25 cellular contexts compared by ENCODE assay signal in genomic region chr17:2869604-2870003, GRCh38.
DNase-seq lines count a peak whose midpoint lies in the region; ATAC-seq, FAIRE-seq and TF ChIP-seq lines count a peak whose summit lies in the region.
"Had no signal": no experiment of that assay in that cellular context is flagged by ENCODE, and none has a peak within 500 bp of the region (broad histone marks: within the 10 kb centered on the region; RNA-seq: fewer than 3 reads in every experiment).

No MANE protein-coding gene starts in this region.

- BruUV-seq in HepG2 (replicated peaks; lab: Mats Ljungman, UMichigan) (no TSS peak), IMR-90 (replicated peaks; lab: Mats Ljungman, UMichigan) (no TSS peak)

- no peak overlapping the region for H4K5ac ChIP-seq in IMR-90 (ENCODE audit: low read depth, low read length)

- no peak overlapping the region for H3K27ac Mint-ChIP-seq in endodermal cell

- no peaks in the 10 kb centered on the region for H3K79me2 ChIP-seq in HepG2 (ENCODE audit: insufficient read depth, low read length)

- peaks cover 4 to 30% of the 10 kb centered on the region in 2 experiments; a peak in 2 of 4 replicates for H3K79me1 ChIP-seq in IMR-90 (ENCODE audit: low read depth in 1 of 2, low read length in 2 of 2)

- H2BK5ac ChIP-seq in IMR-90 (ENCODE audit: low read depth, low read length, poor library complexity, severe bottlenecking): no peak overlapping the region

- no peak for ATAC-seq in HepG2
- ATAC-seq in right lobe of liver: no peak
- ATAC-seq in IMR-90 (ENCODE audit: low read depth): no peak
- ATAC-seq in pancreas: peak; percentile 74 to 85 (median 78)
- no peak for ATAC-seq in HG03439 (IDR thresholded peaks at IDR 0.05; ENCODE audit: unreplicated experiment)

- intact Hi-C loops in HepG2 (cut with micrococcal nuclease; ENCODE audit: unreplicated experiment): no loop called here
- intact Hi-C loops in right lobe of liver (cut with DNase I): no loop called here
- intact Hi-C loops in IMR-90 (cut with micrococcal nuclease): loop anchor here (5.0 kb wide), 1 partner anchor 323 kb away; no protein-coding TSS in a partner anchor
- intact Hi-C loops in pancreas (cut with DNase I): no loop called here

- in situ Hi-C loops in HepG2 (cut with HindIII; ENCODE audit: extremely low pct_ligation_motif_present, low pct_unique_long_range_greater_than_20kb): no loop called here
- in situ Hi-C loops in IMR-90 (cut with MboI; ENCODE audit: low sequenced_read_pairs): no loop called here

- WGBS in HepG2 (ENCODE audit: low lambda C conversion rate): 12% methylated on average over 8 of the region's 13 CpGs
- WGBS in right lobe of liver (ENCODE audit: insufficient coverage, low coverage, low lambda C conversion rate, missing lambda C conversion rate): no CpG with 5 or more reads among the region's 13 CpGs
- 79% methylated on average over 6 of the region's 13 CpGs; no CpG with 5 or more reads in 1 of the 2 experiments for WGBS in IMR-90 (ENCODE audit: extremely low coverage in 2 of 2, insufficient read length in 1 of 2), 2 experiments
- WGBS in endodermal cell (ENCODE audit: insufficient coverage in 1 of 2, insufficient read length in 1 of 2), 2 experiments: 86 to 92% methylated on average over 2 to 13 of the region's 13 CpGs
- 31 to 48% methylated on average over 13 of the region's 13 CpGs for WGBS in pancreas, 2 donors

- no peaks in the 10 kb centered on the region for H3K27me3 ChIP-seq in HepG2 (ENCODE audit: control insufficient read depth in 1 of 2, insufficient read depth in 2 of 2, low read length in 2 of 2)
- H3K27me3 ChIP-seq in right lobe of liver: no peaks in the 10 kb centered on the region
- H3K27me3 ChIP-seq in IMR-90 (ENCODE audit: control insufficient read depth, insufficient read depth, low read length): no peaks in the 10 kb centered on the region
- no peaks in the 10 kb centered on the region for H3K27me3 ChIP-seq in endodermal cell (ENCODE audit: control insufficient read depth, insufficient read depth, low read length, poor library complexity, severe bottlenecking)
- H3K27me3 ChIP-seq in pancreas: no peaks in the 10 kb centered on the region
- H3K27me3 ChIP-seq: MG63 had no signal

- no peaks in the 10 kb centered on the region for H4K20me1 ChIP-seq in HepG2 (ENCODE audit: insufficient read depth, low read length)
- no peaks in the 10 kb centered on the region for H4K20me1 ChIP-seq in IMR-90 (ENCODE audit: insufficient read depth, low read length)

- H2AFZ ChIP-seq in HepG2 (ENCODE audit: low read length) (no peak overlapping the region), IMR-90 (replicated peaks; ENCODE audit: low read length, poor library complexity) (no peak overlapping the region)

- no peak overlapping the region for H2AK5ac ChIP-seq in IMR-90 (ENCODE audit: low read depth, low read length)

- no peak overlapping the region for H2BK120ac ChIP-seq in IMR-90 (ENCODE audit: low read depth, low read length)

- H3K36me3 ChIP-seq in HepG2 (replicated peaks in 1 of 2; ENCODE audit: control insufficient read depth in 1 of 2, insufficient read depth in 2 of 2, low read length in 2 of 2): no peaks in the 10 kb centered on the region
- H3K36me3 ChIP-seq in right lobe of liver: no peaks in the 10 kb centered on the region
- H3K36me3 ChIP-seq in IMR-90 (ENCODE audit: control insufficient read depth, insufficient read depth, low read length): no peaks in the 10 kb centered on the region
- no peaks in the 10 kb centered on the region for H3K36me3 ChIP-seq in endodermal cell (ENCODE audit: control insufficient read depth, insufficient read depth, low read length)
- no peaks in the 10 kb centered on the region for H3K36me3 ChIP-seq in pancreas
- H3K36me3 ChIP-seq: MG63 had no signal

- H4K8ac ChIP-seq in IMR-90 (ENCODE audit: low read depth in 2 of 2, low read length in 2 of 2): no peak overlapping the region

- TF ChIP-seq RAD21 in HepG2 (CRISPR knock-in tag; IDR thresholded peaks at IDR 0.05) (no peak), IMR-90 (IDR thresholded peaks at IDR 0.05; ENCODE audit: low read length) (no peak)

- no peak overlapping the region for H3K27ac ChIP-seq in HepG2 (ENCODE audit: extremely low read length, insufficient read depth, low read length)
- no peak overlapping the region for H3K27ac ChIP-seq in right lobe of liver
- no peak overlapping the region for H3K27ac ChIP-seq in IMR-90 (ENCODE audit: insufficient read depth, low read length)
- H3K27ac ChIP-seq in endodermal cell (ENCODE audit: low read depth, low read length): no peak overlapping the region
- H3K27ac ChIP-seq in pancreas: peak overlapping the region in 2 of 4 donors; percentile 24
- H3K27ac ChIP-seq: SK-N-MC had no signal

- no peak overlapping the region for H3K56ac ChIP-seq in IMR-90 (ENCODE audit: extremely low read depth, insufficient read depth, low read length)

- CTCF ChIA-PET in HepG2 (lab: Yijun Ruan, JAX; ENCODE audit: low intra/inter-chr PET ratio, low total read pairs): no interaction called here
- CTCF ChIA-PET in IMR-90 (lab: Yijun Ruan, JAX): no interaction called here

- H3K9me3 ChIP-seq in HepG2 (ENCODE audit: low read length) (no peaks in the 10 kb centered on the region), right lobe of liver (no peaks in the 10 kb centered on the region), IMR-90 (ENCODE audit: control insufficient read depth, insufficient read depth, low read length) (no peaks in the 10 kb centered on the region), endodermal cell (ENCODE audit: control insufficient read depth, low read length) (no peaks in the 10 kb centered on the region), pancreas (no peaks in the 10 kb centered on the region)
- H3K9me3 ChIP-seq: MG63 had no signal

- TF ChIP-seq CTCF in HepG2 (CRISPR knock-in tag; IDR thresholded peaks at IDR 0.05) (no peak), right lobe of liver (IDR thresholded peaks at IDR 0.05) (no peak), IMR-90 (conservative IDR thresholded peaks at IDR 0.05; ENCODE audit: low read depth, low read length) (no peak), endodermal cell (conservative IDR thresholded peaks at IDR 0.05) (no peak), pancreas (IDR thresholded peaks at IDR 0.05) (no peak), foreskin fibroblast (IDR thresholded peaks at IDR 0.05; ENCODE audit: low read depth, low read length) (no peak)

- H3K9me1 ChIP-seq in IMR-90 (ENCODE audit: insufficient read depth, low read length): peaks cover 9% of the 10 kb centered on the region

- TF ChIP-seq EP300 in HepG2 (IDR thresholded peaks at IDR 0.05; ENCODE audit: low read depth in 2 of 2, low read length in 2 of 2) (no peak), HepG2 (CRISPR knock-in tag; IDR thresholded peaks at IDR 0.05; ENCODE audit: borderline replicate concordance) (no peak)

- H3K4me1 ChIP-seq in HepG2 (ENCODE audit: insufficient read depth, low read length) (peaks cover 46% of the 10 kb centered on the region), right lobe of liver (no peaks in the 10 kb centered on the region), IMR-90 (ENCODE audit: control insufficient read depth, insufficient read depth, low read length) (peaks cover 12% of the 10 kb centered on the region), endodermal cell (ENCODE audit: control insufficient read depth, insufficient read depth, low read length) (peaks cover 15% of the 10 kb centered on the region), pancreas (peaks cover 11 to 44% (median 19%) of the 10 kb centered on the region in 3 donors)

- H3K4me1 Mint-ChIP-seq in endodermal cell: peaks cover 42% of the 10 kb centered on the region

- H3K4me2 ChIP-seq in HepG2 (ENCODE audit: low read depth, low read length): peak overlapping the region; percentile 30; the same call in 1 of the 2 replicates
- no peak overlapping the region for H3K4me2 ChIP-seq in IMR-90 (ENCODE audit: low read depth, low read length)

- H3K4ac ChIP-seq in IMR-90 (ENCODE audit: low read depth, low read length): no peak overlapping the region

- H3K27me3 Mint-ChIP-seq in endodermal cell (ENCODE audit: insufficient read depth): no peaks in the 10 kb centered on the region
- H3K27me3 Mint-ChIP-seq: CD4-positive, alpha-beta memory T cell had no signal

- peak overlapping the region; percentile 16 for H2AK9ac ChIP-seq in IMR-90 (replicated peaks; ENCODE audit: low read depth, low read length, poor library complexity)

- no peak overlapping the region for H4K91ac ChIP-seq in IMR-90 (ENCODE audit: insufficient read depth, low read depth, low read length)

- POLR2A ChIA-PET in HepG2 (lab: Yijun Ruan, JAX) (interaction anchor here (3.0 kb wide), 1 partner anchor 22 kb away, joined by 12 read pairs; no protein-coding TSS in a partner anchor), IMR-90 (lab: Charles Lee; ENCODE audit: unreplicated experiment) (no interaction called here)

- no peak overlapping the region for H3K14ac ChIP-seq in IMR-90 (replicated peaks; ENCODE audit: low read depth, low read length)

- no peak overlapping the region for H2BK20ac ChIP-seq in IMR-90 (ENCODE audit: low read depth, low read length)

- DNase-seq in HepG2 (ENCODE audit: low spot score) (no peak), right lobe of liver (no peak), IMR-90 (no peak), endodermal cell (peak; percentile 51), pancreas (peak; percentile 80 to 93 (median 86)), globus pallidus (ENCODE audit: low spot score) (no peak), foreskin fibroblast (no peak)
- DNase-seq: C1 segment of cervical spinal cord; CD4-positive, alpha-beta memory T cell; DMS 273 treated with DMSO at 0.1 percent for 48 hours; DMS79; EL; GDM1; KG1; MG63; NCI-H1105 treated with DMSO at 0.1 percent for 48 hours; NCI-H2029 treated with DMSO at 0.1 percent for 48 hours; NCI-H2227 treated with DMSO at 0.1 percent for 48 hours; NCI-H526 treated with DMSO at 0.1 percent for 48 hours; RPMI8226; SHP77 treated with DMSO at 0.1 percent for 48 hours had no signal

- FAIRE-seq in HepG2 (lab: Jason Lieb, UNC): no peak
- no peak for FAIRE-seq in pancreas (lab: Jason Lieb, UNC)
- FAIRE-seq: A204.1, GM12891 had no signal

- dilution Hi-C loops in IMR-90 (cut with HindIII; ENCODE audit: low sequenced_read_pairs, unreplicated experiment): no loop called here

- no peaks in the 10 kb centered on the region for H3K9me3 Mint-ChIP-seq in endodermal cell
- H3K9me3 Mint-ChIP-seq: CD4-positive, alpha-beta memory T cell had no signal

- TF ChIP-seq POLR2A in HepG2 (IDR thresholded peaks at IDR 0.05; ENCODE audit: insufficient read depth in 1 of 2, low read depth in 2 of 2, low read length in 2 of 2) (no peak), right lobe of liver (IDR thresholded peaks at IDR 0.05) (no peak), IMR-90 (IDR thresholded peaks at IDR 0.05; ENCODE audit: low read depth, low read length) (no peak)

- H3K4me3 Mint-ChIP-seq in endodermal cell: no peak overlapping the region
- H3K4me3 Mint-ChIP-seq: CD4-positive, alpha-beta memory T cell had no signal

- H3K9ac ChIP-seq in HepG2 (ENCODE audit: insufficient read depth, low read depth, low read length) (no peak overlapping the region), IMR-90 (ENCODE audit: low read depth, low read length) (no peak overlapping the region), endodermal cell (ENCODE audit: extremely low read depth, low read length, poor library complexity, severe bottlenecking) (no peak overlapping the region)

- no peak overlapping the region for H3K18ac ChIP-seq in IMR-90 (ENCODE audit: low read depth, low read length)

- no peak overlapping the region for H2BK15ac ChIP-seq in IMR-90 (ENCODE audit: low read depth, low read length)

- no peak overlapping the region for H3K23ac ChIP-seq in IMR-90 (ENCODE audit: low read depth, low read length)

- no peaks in the 10 kb centered on the region for H3K36me3 Mint-ChIP-seq in endodermal cell (ENCODE audit: low read depth)

- no peak overlapping the region; a peak in 1 of 6 replicates for H3K4me3 ChIP-seq in HepG2 (replicated peaks in 1 of 3; ENCODE audit: insufficient read depth in 1 of 3, low read depth in 2 of 3, low read length in 3 of 3)
- H3K4me3 ChIP-seq in right lobe of liver: no peak overlapping the region
- H3K4me3 ChIP-seq in IMR-90 (ENCODE audit: insufficient read depth, low read depth, low read length): no peak overlapping the region
- H3K4me3 ChIP-seq in endodermal cell (ENCODE audit: low read length): no peak overlapping the region
- no peak overlapping the region for H3K4me3 ChIP-seq in pancreas
- no peak overlapping the region for H3K4me3 ChIP-seq in foreskin fibroblast (ENCODE audit: low read depth in 1 of 2, low read length in 2 of 2)
- H3K4me3 ChIP-seq: MG63, SK-N-MC had no signal

Comparison
In these comparisons a context has a peak if more than half of its experiments do, and no peak if none do; other contexts are left out.
1. ATAC-seq: peak in pancreas (4 of 4); none in HepG2 (single experiment), right lobe of liver (0 of 4), IMR-90 (single experiment) and HG03439 (single experiment).
2. DNase-seq: peak in endodermal cell (single experiment) and pancreas (6 of 6); none in HepG2 (single experiment), right lobe of liver (0 of 3), IMR-90 (single experiment), globus pallidus (single experiment) and foreskin fibroblast (0 of 2).